Comparison of ENCODE assay signal across 31 cellular contexts in the genomic region with DNA sequence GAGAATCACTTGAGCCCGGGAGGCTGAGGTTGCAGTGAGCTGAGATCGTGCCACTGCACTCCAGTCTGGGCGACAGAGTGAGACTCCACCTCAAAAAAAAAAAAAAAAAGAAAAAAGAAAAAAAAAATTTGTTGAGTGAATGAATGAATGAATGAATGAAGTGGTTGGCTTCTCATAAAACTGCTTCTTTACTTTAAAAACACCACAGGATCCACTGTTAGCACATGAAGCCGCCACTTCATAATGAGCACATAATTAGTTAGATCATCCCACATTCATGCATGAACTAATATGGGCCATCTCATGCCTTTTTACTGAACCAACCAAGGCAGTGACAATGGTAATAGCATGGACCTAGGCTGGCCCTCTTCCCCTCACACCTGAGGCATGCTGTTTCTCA.
"Had no signal": no experiment of that assay in that cellular context is flagged by ENCODE, and none has a peak within 500 bp of the region (broad histone marks: within the 10 kb centered on the region; RNA-seq: fewer than 3 reads in every experiment).

No MANE protein-coding gene starts in this region.

- H3K27ac ChIP-seq: brain microvascular endothelial cell, heart left ventricle had no signal

- H3K27me3 ChIP-seq: brain microvascular endothelial cell had no signal

- FAIRE-seq: astrocyte, bronchial epithelial cell, colon, frontal cortex had no signal

- H3K4me1 ChIP-seq: heart left ventricle had no signal

- H3K36me3 ChIP-seq: brain microvascular endothelial cell, heart left ventricle had no signal

- DNase-seq: activated CD4-positive, alpha-beta memory T cell treated with anti-CD3 and anti-CD28 coated beads, Interleukin-2, amount 10 ng/mL, durations not matched to agents 7 days and 5 days; activated CD4-positive, alpha-beta T cell treated with anti-CD3 and anti-CD28 coated beads for 1 hour; activated CD4-positive, alpha-beta T cell treated with anti-CD3 and anti-CD28 coated beads for 4 hours; activated CD4-positive, alpha-beta T cell treated with anti-CD3 and anti-CD28 coated beads, Interleukin-2, amount 10 ng/mL, durations not matched to agents 7 days and 5 days; activated CD4-positive, alpha-beta T cell treated with anti-CD3 and anti-CD28 coated beads, Interleukin-2, amount 50 U/mL, for 4 hours; activated CD8-positive, alpha-beta memory T cell treated with anti-CD3 and anti-CD28 coated beads, Interleukin-2, amount 50 U/mL, for 48 hours; activated effector memory CD4-positive, alpha-beta T cell treated with Interleukin-2 at 50 U/mL for 16 hours; activated gamma-delta T cell treated with Interleukin-2 at 50 U/mL for 16 hours; activated naive CD4-positive, alpha-beta T cell treated with anti-CD3 and anti-CD28 coated beads, Interleukin-2, amount 50 U/mL, for 16 hours; activated naive CD4-positive, alpha-beta T cell treated with Interleukin-2 at 50 U/mL for 16 hours; activated T-cell treated with anti-CD3 and anti-CD28 coated beads for 4 hours; activated T-cell treated with anti-CD3 and anti-CD28 coated beads, Interleukin-2, amount 50 U/mL, for 24 hours; activated T-cell treated with anti-CD3 and anti-CD28 coated beads, Interleukin-2, amount 50 U/mL, for 72 hours; amniotic stem cell; anterior cingulate cortex; brain microvascular endothelial cell; caudate nucleus; cortex of kidney; dermis blood vessel endothelial cell; effector CD4-positive, alpha-beta T cell; endodermal cell; foreskin fibroblast; heart left ventricle; T-helper 1 cell; T-helper 2 cell had no signal

- ATAC-seq: esophagus mucosa, heart left ventricle, WTC11 had no signal

- H3K4me3 ChIP-seq: heart left ventricle had no signal
